Comparison of ENCODE assay signal across 18 cellular contexts in the genomic region with DNA sequence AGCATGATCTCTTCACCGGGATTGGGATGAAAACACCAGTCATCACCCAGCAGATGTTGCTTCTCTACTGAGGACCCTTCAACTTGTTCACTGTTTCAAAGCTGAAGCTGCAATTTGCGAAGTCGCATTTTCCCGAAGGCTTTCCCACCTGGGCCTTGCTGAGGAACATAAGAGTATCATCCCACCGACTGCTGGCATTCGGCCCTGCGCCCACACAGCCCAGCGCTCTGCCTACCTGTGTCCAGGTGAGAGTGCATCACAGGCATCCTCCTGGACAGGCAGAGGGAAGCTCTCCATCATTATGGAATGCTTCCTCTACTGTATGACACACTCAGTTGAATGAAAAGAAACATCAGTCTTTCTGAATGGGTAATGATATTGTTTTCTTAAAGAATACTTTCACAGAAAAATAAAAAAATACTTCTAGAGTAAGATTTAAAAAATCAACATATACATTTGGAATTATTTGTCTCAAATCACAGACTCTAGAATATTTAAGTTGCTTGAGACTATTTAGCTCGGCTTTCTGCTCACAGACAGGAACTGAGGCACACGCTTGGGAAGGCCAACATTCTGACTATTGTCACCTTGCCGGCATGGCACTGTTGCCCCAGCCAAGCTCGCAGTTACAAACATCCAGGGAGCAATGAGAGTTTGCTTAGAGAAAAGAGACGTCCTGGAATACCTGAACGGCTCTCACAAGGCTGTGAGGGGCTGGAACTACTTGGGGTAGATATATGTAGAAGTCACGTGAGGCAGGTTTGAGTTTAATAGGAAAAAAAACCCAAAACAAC. TPM values are rescaled to one million over a fixed set of nuclear protein-coding genes. Genes with fewer than 3 reads are reported as not detected.
DNase-seq lines count a peak whose midpoint lies in the region; ATAC-seq and TF ChIP-seq lines count a peak whose summit lies in the region.
"Had no signal": no experiment of that assay in that cellular context is flagged by ENCODE, and none has a peak within 500 bp of the region (broad histone marks: within the 10 kb centered on the region; RNA-seq: fewer than 3 reads in every experiment).

No MANE protein-coding gene starts in this region.

- peaks cover under 1% of the 10 kb centered on the region for H3K36me3 Mint-ChIP-seq in nephron (ENCODE audit: low read depth)
- H3K36me3 Mint-ChIP-seq in stimulated activated effector memory CD8-positive, alpha-beta T cell treated with anti-CD3 and anti-CD28 coated beads, Interleukin-12 subunit alpha, Interleukin-12 subunit beta, amount 100 ng/mL, for 72 hours: no peaks in the 10 kb centered on the region
- H3K36me3 Mint-ChIP-seq: CD4-positive, alpha-beta memory T cell had no signal

- no peaks in the 10 kb centered on the region for H3K36me3 ChIP-seq in IMR-90 (ENCODE audit: control insufficient read depth, insufficient read depth, low read length)
- H3K36me3 ChIP-seq in osteoblast (ENCODE audit: insufficient read depth, low read length): no peaks in the 10 kb centered on the region

- no peak overlapping the region for H3K56ac ChIP-seq in IMR-90 (ENCODE audit: extremely low read depth, insufficient read depth, low read length)

- no peak overlapping the region for H2BK120ac ChIP-seq in IMR-90 (ENCODE audit: low read depth, low read length)

- dilution Hi-C loops in IMR-90 (cut with HindIII; ENCODE audit: low sequenced_read_pairs, unreplicated experiment): no loop called here

- no peak overlapping the region for H3K4me3 Mint-ChIP-seq in nephron
- H3K4me3 Mint-ChIP-seq in stimulated activated effector memory CD8-positive, alpha-beta T cell treated with anti-CD3 and anti-CD28 coated beads, Interleukin-12 subunit alpha, Interleukin-12 subunit beta, amount 100 ng/mL, for 72 hours: no peak overlapping the region
- H3K4me3 Mint-ChIP-seq: B cell; CD4-positive, alpha-beta memory T cell; GM23338; H9 had no signal

- CTCF ChIA-PET in IMR-90 (lab: Yijun Ruan, JAX): interaction anchor here (1.3 kb wide), 1 partner anchor 29 kb away, joined by 3 read pairs; no protein-coding TSS in a partner anchor

- in situ Hi-C loops in IMR-90 (cut with MboI; ENCODE audit: low sequenced_read_pairs): no loop called here

- no peaks in the 10 kb centered on the region for H3K27me3 ChIP-seq in IMR-90 (ENCODE audit: control insufficient read depth, insufficient read depth, low read length)
- no peaks in the 10 kb centered on the region for H3K27me3 ChIP-seq in osteoblast (ENCODE audit: insufficient read depth, low read length)

- H4K5ac ChIP-seq in IMR-90 (ENCODE audit: low read depth, low read length): no peak overlapping the region

- BruUV-seq in IMR-90 (replicated peaks; lab: Mats Ljungman, UMichigan): no TSS peak

- H3K27me3 Mint-ChIP-seq in nephron (ENCODE audit: low read depth): peaks cover 26% of the 10 kb centered on the region
- H3K27me3 Mint-ChIP-seq: CD4-positive, alpha-beta memory T cell had no signal

- H4K20me1 ChIP-seq in IMR-90 (ENCODE audit: insufficient read depth, low read length) (no peaks in the 10 kb centered on the region), osteoblast (ENCODE audit: insufficient read depth, low read length) (no peaks in the 10 kb centered on the region)

- intact Hi-C loops in IMR-90 (cut with micrococcal nuclease): no loop called here

- no peak for TF ChIP-seq RAD21 in IMR-90 (IDR thresholded peaks at IDR 0.05; ENCODE audit: low read length)

- no peak overlapping the region for H2BK15ac ChIP-seq in IMR-90 (ENCODE audit: low read depth, low read length)

- H4K8ac ChIP-seq in IMR-90 (ENCODE audit: low read depth in 2 of 2, low read length in 2 of 2): no peak overlapping the region

- H3K4me3 ChIP-seq in IMR-90 (ENCODE audit: insufficient read depth, low read depth, low read length) (no peak overlapping the region), osteoblast (ENCODE audit: insufficient read depth, low read length) (no peak overlapping the region)
- H3K4me3 ChIP-seq: GM23338 had no signal

- no peaks in the 10 kb centered on the region for H3K9me3 Mint-ChIP-seq in nephron
- H3K9me3 Mint-ChIP-seq in stimulated activated effector memory CD8-positive, alpha-beta T cell treated with anti-CD3 and anti-CD28 coated beads, Interleukin-12 subunit alpha, Interleukin-12 subunit beta, amount 100 ng/mL, for 72 hours: no peaks in the 10 kb centered on the region
- H3K9me3 Mint-ChIP-seq: CD4-positive, alpha-beta memory T cell; GM23338; H9 had no signal

- H3K79me2 ChIP-seq in osteoblast (ENCODE audit: insufficient read depth, low read length): no peaks in the 10 kb centered on the region

- ATAC-seq in IMR-90 (ENCODE audit: low read depth) (no peak), HG03520 (IDR thresholded peaks at IDR 0.05; ENCODE audit: unreplicated experiment) (no peak)
- no peak for ATAC-seq in stimulated activated effector memory CD8-positive, alpha-beta T cell treated with anti-CD3 and anti-CD28 coated beads, Interleukin-12 subunit alpha, Interleukin-12 subunit beta, amount 100 ng/mL, for 72 hours
- ATAC-seq: GM23338, HCT116 had no signal

- peaks cover 22% of the 10 kb centered on the region for H3K4me1 Mint-ChIP-seq in nephron
- no peaks in the 10 kb centered on the region for H3K4me1 Mint-ChIP-seq in stimulated activated effector memory CD8-positive, alpha-beta T cell treated with anti-CD3 and anti-CD28 coated beads, Interleukin-12 subunit alpha, Interleukin-12 subunit beta, amount 100 ng/mL, for 72 hours
- H3K4me1 Mint-ChIP-seq: CD4-positive, alpha-beta memory T cell; GM23338; H9 had no signal

- H3K4ac ChIP-seq in IMR-90 (ENCODE audit: low read depth, low read length): no peak overlapping the region

- POLR2A ChIA-PET in IMR-90 (lab: Charles Lee; ENCODE audit: unreplicated experiment): no interaction called here

- DNase-seq in IMR-90: no peak
- DNase-seq in osteoblast (ENCODE audit: insufficient read length, low spot score, missing footprints): peak; percentile 51
- no peak for DNase-seq in NCI-H1930 (lab: John Stamatoyannopoulos, UW)
- DNase-seq in NCI-H82 treated with DMSO at 0.1 percent for 48 hours (lab: John Stamatoyannopoulos, UW; ENCODE audit: unreplicated experiment): no peak
- DNase-seq in stimulated activated effector memory CD8-positive, alpha-beta T cell treated with anti-CD3 and anti-CD28 coated beads, Interleukin-12 subunit alpha, Interleukin-12 subunit beta, amount 100 ng/mL, for 72 hours (ENCODE audit: low spot score in 2 of 2): no peak
- DNase-seq: C1 segment of cervical spinal cord; Calu3; CD4-positive, alpha-beta memory T cell; COR-L47; DMS53; DMS79 treated with DMSO at 0.1 percent for 48 hours; GF-D8; H9 had no signal

- H3K4me2 ChIP-seq in IMR-90 (ENCODE audit: low read depth, low read length) (no peak overlapping the region), osteoblast (ENCODE audit: insufficient read depth, low read length) (no peak overlapping the region)
- H3K4me2 ChIP-seq: GM23338 had no signal

- no peak overlapping the region for H4K91ac ChIP-seq in IMR-90 (ENCODE audit: insufficient read depth, low read depth, low read length)

- H3K9ac ChIP-seq in IMR-90 (ENCODE audit: low read depth, low read length): no peak overlapping the region

- no peak overlapping the region for H2BK5ac ChIP-seq in IMR-90 (ENCODE audit: low read depth, low read length, poor library complexity, severe bottlenecking)

- no peak overlapping the region for H2AK5ac ChIP-seq in IMR-90 (ENCODE audit: low read depth, low read length)

- H2AFZ ChIP-seq in IMR-90 (replicated peaks; ENCODE audit: low read length, poor library complexity) (no peak overlapping the region), osteoblast (ENCODE audit: low read length) (no peak overlapping the region)
- H2AFZ ChIP-seq: GM23338 had no signal

- H3K18ac ChIP-seq in IMR-90 (ENCODE audit: low read depth, low read length): no peak overlapping the region

- no peak overlapping the region for H3K27ac ChIP-seq in IMR-90 (ENCODE audit: insufficient read depth, low read length)
- no peak overlapping the region for H3K27ac ChIP-seq in osteoblast (ENCODE audit: low read depth, low read length)

- WGBS in IMR-90 (ENCODE audit: extremely low coverage in 2 of 2, insufficient read length in 1 of 2), 2 experiments: 92% methylated on average over 10 of the region's 15 CpGs; no CpG with 5 or more reads in 1 of the 2 experiments

- H3K27ac Mint-ChIP-seq in nephron: peak overlapping the region; percentile 59 to 81 (median 69)
- no peak overlapping the region for H3K27ac Mint-ChIP-seq in stimulated activated effector memory CD8-positive, alpha-beta T cell treated with anti-CD3 and anti-CD28 coated beads, Interleukin-12 subunit alpha, Interleukin-12 subunit beta, amount 100 ng/mL, for 72 hours
- H3K27ac Mint-ChIP-seq: B cell; CD4-positive, alpha-beta memory T cell; GM23338 had no signal

- TF ChIP-seq CTCF in IMR-90 (conservative IDR thresholded peaks at IDR 0.05; ENCODE audit: low read depth, low read length) (no peak), nephron (IDR thresholded peaks at IDR 0.05; ENCODE audit: unreplicated experiment in 3 of 3) (no peak), osteoblast (IDR thresholded peaks at IDR 0.05; ENCODE audit: extremely low read depth, low read depth, low read length) (no peak)

- H3K9me1 ChIP-seq in IMR-90 (ENCODE audit: insufficient read depth, low read length): peaks cover 12% of the 10 kb centered on the region

- H3K9me3 ChIP-seq in IMR-90 (ENCODE audit: control insufficient read depth, insufficient read depth, low read length) (no peaks in the 10 kb centered on the region), osteoblast (ENCODE audit: low read depth, low read length) (no peaks in the 10 kb centered on the region)

- no peak overlapping the region for H3K14ac ChIP-seq in IMR-90 (replicated peaks; ENCODE audit: low read depth, low read length)

- H3K4me1 ChIP-seq in IMR-90 (ENCODE audit: control insufficient read depth, insufficient read depth, low read length) (peaks cover 16% of the 10 kb centered on the region), osteoblast (ENCODE audit: insufficient read depth, low read length) (peaks cover 3% of the 10 kb centered on the region)

- H3K23ac ChIP-seq in IMR-90 (ENCODE audit: low read depth, low read length): 0 out of 2 replicates have a peak overlapping the region, but pooled peaks have one; percentile 11

- TF ChIP-seq POLR2A in IMR-90 (IDR thresholded peaks at IDR 0.05; ENCODE audit: low read depth, low read length): no peak

- no peak overlapping the region for H2AK9ac ChIP-seq in IMR-90 (replicated peaks; ENCODE audit: low read depth, low read length, poor library complexity)

- no peak overlapping the region for H2BK20ac ChIP-seq in IMR-90 (ENCODE audit: low read depth, low read length)

- no peaks in the 10 kb centered on the region for H3K79me1 ChIP-seq in IMR-90 (ENCODE audit: low read depth in 1 of 2, low read length in 2 of 2)

TF ChIP-seq in IMR-90, 13 proteins besides CTCF, POLR2A, EP300 and RAD21 (continues in another document):
- TF ChIP-seq MAFK (IDR thresholded peaks at IDR 0.05; ENCODE audit: low read depth, low read length): no peak
- no peak for TF ChIP-seq CEBPB (IDR thresholded peaks at IDR 0.05; ENCODE audit: low read depth, low read length)
- no peak for TF ChIP-seq RFX5 (IDR thresholded peaks at IDR 0.05; ENCODE audit: low read depth, low read length)
- no peak for TF ChIP-seq RCOR1 (IDR thresholded peaks at IDR 0.05; ENCODE audit: insufficient replicate concordance, low read length)

RNA-seq across cellular contexts. Expression of a gene that starts 48.7 kb away (rescaled TPM):
- total RNA-seq in IMR-90 (2012; rRNA removed) (1.3 and 1.9 TPM in 2 replicates), osteoblast (39.4 and 41.0 TPM in 2 replicates)
- 4.0 and 4.7 TPM in 2 replicates for polyA plus RNA-seq in IMR-90 (2012; rRNA removed)
- 3.4 and 6.3 TPM in 2 replicates for polyA plus RNA-seq in IMR-90 (2012; cell fraction: cytosol; rRNA removed)
- 6.5 and 7.2 TPM in 2 replicates for polyA plus RNA-seq in IMR-90 (2012; cell fraction: nucleus; rRNA removed; ENCODE audit: low replicate concordance)
- total RNA-seq: CD4-positive, alpha-beta memory T cell; H9 had no signal
- polyA plus RNA-seq: CD4-positive, alpha-beta memory T cell had no signal

Comparison
In these comparisons a context has a peak if more than half of its experiments do, and no peak if none do; other contexts are left out.
1. RNA of a gene that starts 48.7 kb away (total RNA-seq): 39.4 to 41.0 TPM in osteoblast; 1.3 to 1.9 TPM in IMR-90; every median in the first group is over 10 times any median in the second.